ENCODE assay signal across 18 cellular contexts in the genomic region with DNA sequence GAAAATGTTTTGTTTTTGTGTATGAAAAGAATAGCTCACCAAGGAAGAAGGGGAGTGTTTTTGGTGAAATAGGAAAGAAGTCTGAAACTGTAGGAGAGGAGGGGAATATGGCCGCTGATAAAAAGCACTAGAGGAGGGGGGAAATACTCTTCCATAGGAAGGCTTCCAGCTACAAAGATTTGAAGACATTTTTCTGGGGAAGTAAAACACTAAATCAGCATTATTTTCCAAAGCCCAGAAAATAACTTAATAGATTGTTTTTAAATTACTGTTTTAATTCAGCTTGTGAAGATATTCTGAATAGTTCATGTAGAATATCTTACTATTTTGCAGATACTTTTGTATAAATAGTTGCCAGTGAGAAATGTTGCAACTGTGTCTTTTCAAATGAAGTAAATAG. TPM values are rescaled to one million over a fixed set of nuclear protein-coding genes. Genes with fewer than 3 reads are reported as not detected.
DNase-seq lines count a peak whose midpoint lies in the region; ATAC-seq, FAIRE-seq and TF ChIP-seq lines count a peak whose summit lies in the region.
"Had no signal": no experiment of that assay in that cellular context is flagged by ENCODE, and none has a peak within 500 bp of the region (broad histone marks: within the 10 kb centered on the region; RNA-seq: fewer than 3 reads in every experiment).

No MANE protein-coding gene starts in this region.

- WGBS in HepG2 (ENCODE audit: low lambda C conversion rate): 95% methylated on average over 1 of the region's 1 CpG
- WGBS in right lobe of liver (ENCODE audit: insufficient coverage, low coverage, low lambda C conversion rate, missing lambda C conversion rate): 80% methylated on average over 1 of the region's 1 CpG
- WGBS in psoas muscle, 3 donors: 79 to 87% (median 84%) methylated on average over 1 of the region's 1 CpG

- ATAC-seq in HepG2: no peak
- no peak for ATAC-seq in right lobe of liver
- no peak for ATAC-seq in central memory CD8-positive, alpha-beta T cell (replicated peaks; ENCODE audit: extremely low read depth, poor library complexity, severe bottlenecking)
- ATAC-seq in GM19328 (IDR thresholded peaks at IDR 0.05; ENCODE audit: unreplicated experiment): no peak
- no peak for ATAC-seq in psoas muscle
- ATAC-seq: GM23338 had no signal

- FAIRE-seq in HepG2 (lab: Jason Lieb, UNC): no peak
- FAIRE-seq: D721Med, GM12891 had no signal

- DNase-seq in HepG2 (ENCODE audit: low spot score) (no peak), right lobe of liver (no peak), neural progenitor cell (ENCODE audit: low spot score) (no peak), NCI-H1436 (lab: John Stamatoyannopoulos, UW) (no peak), psoas muscle (no peak)
- DNase-seq in central memory CD8-positive, alpha-beta T cell (ENCODE audit: low spot score in 2 of 2): no peak
- DNase-seq: BE2C; CD4-positive, alpha-beta memory T cell; COR-L47; DMS153; DMS79 treated with DMSO at 0.1 percent for 48 hours; EL; H7 had no signal

- H3K9me3 ChIP-seq in HepG2 (ENCODE audit: low read length): no peaks in the 10 kb centered on the region
- no peaks in the 10 kb centered on the region for H3K9me3 ChIP-seq in right lobe of liver
- H3K9me3 ChIP-seq in neural progenitor cell (ENCODE audit: low read depth): no peaks in the 10 kb centered on the region
- no peaks in the 10 kb centered on the region for H3K9me3 ChIP-seq in psoas muscle
- H3K9me3 ChIP-seq: BE2C had no signal

- H3K4me3 Mint-ChIP-seq in central memory CD8-positive, alpha-beta T cell: no peak overlapping the region
- H3K4me3 Mint-ChIP-seq in neural progenitor cell: no peak overlapping the region
- H3K4me3 Mint-ChIP-seq: CD4-positive, alpha-beta memory T cell; GM23338 had no signal

- peaks cover 2 to 45% of the 10 kb centered on the region in 2 experiments for H3K36me3 ChIP-seq in HepG2 (replicated peaks in 1 of 2; ENCODE audit: control insufficient read depth in 1 of 2, insufficient read depth in 2 of 2, low read length in 2 of 2)
- peaks cover 0 to 3% (median 1%) of the 10 kb centered on the region in 4 donors for H3K36me3 ChIP-seq in right lobe of liver
- H3K36me3 ChIP-seq in neural progenitor cell: peaks cover 26% of the 10 kb centered on the region
- H3K36me3 ChIP-seq in psoas muscle (ENCODE audit: insufficient read depth in 1 of 2, low read depth in 1 of 2): peaks cover 2 to 40% of the 10 kb centered on the region in 2 donors

- TF ChIP-seq EP300 in HepG2 (IDR thresholded peaks at IDR 0.05; ENCODE audit: low read depth in 2 of 2, low read length in 2 of 2) (no peak), HepG2 (CRISPR knock-in tag; IDR thresholded peaks at IDR 0.05; ENCODE audit: borderline replicate concordance) (no peak)

- CTCF ChIA-PET in HepG2 (lab: Yijun Ruan, JAX; ENCODE audit: low intra/inter-chr PET ratio, low total read pairs): no interaction called here

- in situ Hi-C loops in HepG2 (cut with HindIII; ENCODE audit: extremely low pct_ligation_motif_present, low pct_unique_long_range_greater_than_20kb): no loop called here

- POLR2A ChIA-PET in HepG2 (lab: Yijun Ruan, JAX): no interaction called here

- H3K4me2 ChIP-seq in HepG2 (ENCODE audit: low read depth, low read length) (no peak overlapping the region), neural progenitor cell (no peak overlapping the region)
- H3K4me2 ChIP-seq: GM23338 had no signal

- no peaks in the 10 kb centered on the region for H4K20me1 ChIP-seq in HepG2 (ENCODE audit: insufficient read depth, low read length)
- peaks cover 14% of the 10 kb centered on the region for H4K20me1 ChIP-seq in neural progenitor cell (ENCODE audit: low read depth)

- peaks cover 12% of the 10 kb centered on the region for H3K4me1 Mint-ChIP-seq in central memory CD8-positive, alpha-beta T cell
- H3K4me1 Mint-ChIP-seq in neural progenitor cell: peaks cover 20% of the 10 kb centered on the region

- TF ChIP-seq CTCF in HepG2 (CRISPR knock-in tag; IDR thresholded peaks at IDR 0.05) (no peak), right lobe of liver (IDR thresholded peaks at IDR 0.05) (no peak), neural progenitor cell (IDR thresholded peaks at IDR 0.05) (no peak), psoas muscle (IDR thresholded peaks at IDR 0.05) (no peak)

- no peaks in the 10 kb centered on the region for H3K79me2 ChIP-seq in HepG2 (ENCODE audit: insufficient read depth, low read length)
- peaks cover 10% of the 10 kb centered on the region for H3K79me2 ChIP-seq in neural progenitor cell (ENCODE audit: low read depth)

- H3K9ac ChIP-seq in HepG2 (ENCODE audit: insufficient read depth, low read depth, low read length): no peak overlapping the region
- H3K9ac ChIP-seq in neural progenitor cell: no peak overlapping the region

- intact Hi-C loops in HepG2 (cut with micrococcal nuclease; ENCODE audit: unreplicated experiment): loop anchor here (10.0 kb wide), 1 partner anchor 95 kb away; the partner anchor contains the start of gene PIAS1
- intact Hi-C loops in right lobe of liver (cut with DNase I): loop anchor here in 1 of 2 donors (10.0 kb wide), 1 partner anchor 295 kb away; no protein-coding TSS in a partner anchor
- intact Hi-C loops in psoas muscle (cut with DNase I): no loop called here

- no peaks in the 10 kb centered on the region for H3K4me1 ChIP-seq in HepG2 (ENCODE audit: insufficient read depth, low read length)
- H3K4me1 ChIP-seq in right lobe of liver: peaks cover 0 to 5% (median 0%) of the 10 kb centered on the region in 4 donors
- no peaks in the 10 kb centered on the region for H3K4me1 ChIP-seq in neural progenitor cell
- H3K4me1 ChIP-seq in psoas muscle: no peaks in the 10 kb centered on the region
- H3K4me1 ChIP-seq: BE2C had no signal

- H3K4me3 ChIP-seq in HepG2 (replicated peaks in 1 of 3; ENCODE audit: insufficient read depth in 1 of 3, low read depth in 2 of 3, low read length in 3 of 3) (no peak overlapping the region), right lobe of liver (no peak overlapping the region), neural progenitor cell (no peak overlapping the region), psoas muscle (no peak overlapping the region)
- H3K4me3 ChIP-seq: GM23338 had no signal

- H3F3A ChIP-seq in neural progenitor cell (ENCODE audit: low read depth): peaks cover 27% of the 10 kb centered on the region

- H3K27me3 Mint-ChIP-seq in central memory CD8-positive, alpha-beta T cell: no peaks in the 10 kb centered on the region
- H3K27me3 Mint-ChIP-seq in neural progenitor cell (ENCODE audit: insufficient read depth, low read depth): no peaks in the 10 kb centered on the region
- H3K27me3 Mint-ChIP-seq: CD4-positive, alpha-beta memory T cell had no signal

- TF ChIP-seq POLR2A in HepG2 (IDR thresholded peaks at IDR 0.05; ENCODE audit: insufficient read depth in 1 of 2, low read depth in 2 of 2, low read length in 2 of 2) (no peak), right lobe of liver (IDR thresholded peaks at IDR 0.05) (no peak)

- H3K36me3 Mint-ChIP-seq in central memory CD8-positive, alpha-beta T cell (ENCODE audit: insufficient read depth): peaks cover 39% of the 10 kb centered on the region
- peaks cover 21% of the 10 kb centered on the region for H3K36me3 Mint-ChIP-seq in neural progenitor cell

- H3K27me3 ChIP-seq in HepG2 (ENCODE audit: control insufficient read depth in 1 of 2, insufficient read depth in 2 of 2, low read length in 2 of 2): no peaks in the 10 kb centered on the region
- no peaks in the 10 kb centered on the region for H3K27me3 ChIP-seq in right lobe of liver
- no peaks in the 10 kb centered on the region for H3K27me3 ChIP-seq in neural progenitor cell
- no peaks in the 10 kb centered on the region for H3K27me3 ChIP-seq in psoas muscle (ENCODE audit: insufficient read depth in 3 of 3, low read length in 2 of 3)
- H3K27me3 ChIP-seq: BE2C had no signal

- BruUV-seq in HepG2 (replicated peaks; lab: Mats Ljungman, UMichigan): no TSS peak

- no peak for TF ChIP-seq RAD21 in HepG2 (CRISPR knock-in tag; IDR thresholded peaks at IDR 0.05)

- H3K27ac Mint-ChIP-seq in central memory CD8-positive, alpha-beta T cell (ENCODE audit: low read depth): peak overlapping the region; percentile 50
- H3K27ac Mint-ChIP-seq in neural progenitor cell: no peak overlapping the region
- H3K27ac Mint-ChIP-seq: GM23338 had no signal

- H2AFZ ChIP-seq in HepG2 (ENCODE audit: low read length): no peak overlapping the region
- H2AFZ ChIP-seq in neural progenitor cell (replicated peaks): no peak overlapping the region
- H2AFZ ChIP-seq: GM23338 had no signal

- H3K27ac ChIP-seq in HepG2 (ENCODE audit: extremely low read length, insufficient read depth, low read length): no peak overlapping the region
- H3K27ac ChIP-seq in right lobe of liver: no peak overlapping the region
- H3K27ac ChIP-seq in neural progenitor cell: peak overlapping the region; percentile 23
- no peak overlapping the region for H3K27ac ChIP-seq in psoas muscle
- H3K27ac ChIP-seq: C4-2B had no signal

- H3K9me3 Mint-ChIP-seq in central memory CD8-positive, alpha-beta T cell: no peaks in the 10 kb centered on the region
- H3K9me3 Mint-ChIP-seq in neural progenitor cell: no peaks in the 10 kb centered on the region
- H3K9me3 Mint-ChIP-seq: GM23338 had no signal

RNA-seq across cellular contexts. Expression of gene CALML4, which starts 54.9 kb away (rescaled TPM):
- total RNA-seq in HepG2 (2016; rRNA removed; fragmentation: Illumina TruSeq; extraction: Trizol): 6.5 and 8.7 TPM in 2 replicates
- 4.5 and 5.7 TPM in 2 replicates for total RNA-seq in HepG2 (2016; cell fraction: cytosol; rRNA removed; fragmentation: Illumina TruSeq; extraction: Trizol; ENCODE audit: low read depth)
- total RNA-seq in HepG2 (2016; cell fraction: insoluble cytoplasmic fraction; rRNA removed; fragmentation: Illumina TruSeq; extraction: Trizol): 7.8 and 8.1 TPM in 2 replicates
- 6.1 and 7.2 TPM in 2 replicates for total RNA-seq in HepG2 (2016; cell fraction: membrane; rRNA removed; fragmentation: Illumina TruSeq; extraction: Trizol)
- total RNA-seq in HepG2 (2016; cell fraction: nucleus; rRNA removed; fragmentation: Illumina TruSeq; extraction: Trizol): 5.2 and 8.4 TPM in 2 replicates
- 3.1 and 3.6 TPM in 2 replicates for polyA plus RNA-seq in HepG2 (2011; rRNA removed)
- 1.9 TPM in 2 replicates for polyA plus RNA-seq in HepG2 (2011; cell fraction: cytosol; rRNA removed)
- 5.0 and 6.7 TPM in 2 replicates for polyA plus RNA-seq in HepG2 (2011; cell fraction: nucleus; rRNA removed)
- polyA plus RNA-seq in HepG2 (2012): 5.3 and 5.6 TPM in 2 replicates
- 10.2 and 15.8 TPM in 2 replicates for polyA plus RNA-seq in HepG2 (2016; cell fraction: cytosol; fragmentation: Illumina TruSeq; extraction: Trizol; ENCODE audit: low read depth)
- 13.4 and 15.5 TPM in 2 replicates for polyA plus RNA-seq in HepG2 (2016; cell fraction: insoluble cytoplasmic fraction; fragmentation: Illumina TruSeq; extraction: Trizol; ENCODE audit: low read depth)
- 10.9 and 14.1 TPM in 2 replicates for polyA plus RNA-seq in HepG2 (2016; cell fraction: membrane; fragmentation: Illumina TruSeq; extraction: Trizol; ENCODE audit: low read depth)
- 27.8 and 31.7 TPM in 2 replicates for polyA plus RNA-seq in HepG2 (2016; cell fraction: nucleus; fragmentation: Illumina TruSeq; extraction: Trizol; ENCODE audit: insufficient read depth, low read depth)
- 1.6 and 5.3 TPM in 2 replicates for polyA minus RNA-seq in HepG2 (2011; rRNA and poly(A)+ RNA removed; ENCODE audit: low replicate concordance)
- 0.20 and 0.62 TPM in 2 replicates for polyA minus RNA-seq in HepG2 (2011; cell fraction: cytosol; rRNA and poly(A)+ RNA removed)
- polyA minus RNA-seq in HepG2 (2011; cell fraction: nucleus; rRNA and poly(A)+ RNA removed): 4.9 and 5.2 TPM in 2 replicates
- 1 to 10 TPM; 3.3 to 9.8 (median 6.1) TPM for total RNA-seq in right lobe of liver
- 9.0 and 22.7 TPM in 2 replicates for total RNA-seq in neural progenitor cell (ENCODE audit: low replicate concordance)
- total RNA-seq in psoas muscle: 1 to 10 TPM; 1.0 to 2.2 (median 1.3) TPM
- polyA plus RNA-seq in psoas muscle: 1 to 10 TPM in 2 of 3 donors, under 1 TPM in 1; 0.85 to 1.5 (median 1.4) TPM
